ENCODE assay signal across 1 cellular context in genomic region chr20:21096321-21097043, GRCh38.
TF ChIP-seq lines count a peak whose summit lies in the region.

No MANE protein-coding gene starts in this region.

TF ChIP-seq in GM23338, 12 proteins besides CTCF, POLR2A, EP300 and RAD21 (continued from another document):
- TF ChIP-seq, protein P1, sequence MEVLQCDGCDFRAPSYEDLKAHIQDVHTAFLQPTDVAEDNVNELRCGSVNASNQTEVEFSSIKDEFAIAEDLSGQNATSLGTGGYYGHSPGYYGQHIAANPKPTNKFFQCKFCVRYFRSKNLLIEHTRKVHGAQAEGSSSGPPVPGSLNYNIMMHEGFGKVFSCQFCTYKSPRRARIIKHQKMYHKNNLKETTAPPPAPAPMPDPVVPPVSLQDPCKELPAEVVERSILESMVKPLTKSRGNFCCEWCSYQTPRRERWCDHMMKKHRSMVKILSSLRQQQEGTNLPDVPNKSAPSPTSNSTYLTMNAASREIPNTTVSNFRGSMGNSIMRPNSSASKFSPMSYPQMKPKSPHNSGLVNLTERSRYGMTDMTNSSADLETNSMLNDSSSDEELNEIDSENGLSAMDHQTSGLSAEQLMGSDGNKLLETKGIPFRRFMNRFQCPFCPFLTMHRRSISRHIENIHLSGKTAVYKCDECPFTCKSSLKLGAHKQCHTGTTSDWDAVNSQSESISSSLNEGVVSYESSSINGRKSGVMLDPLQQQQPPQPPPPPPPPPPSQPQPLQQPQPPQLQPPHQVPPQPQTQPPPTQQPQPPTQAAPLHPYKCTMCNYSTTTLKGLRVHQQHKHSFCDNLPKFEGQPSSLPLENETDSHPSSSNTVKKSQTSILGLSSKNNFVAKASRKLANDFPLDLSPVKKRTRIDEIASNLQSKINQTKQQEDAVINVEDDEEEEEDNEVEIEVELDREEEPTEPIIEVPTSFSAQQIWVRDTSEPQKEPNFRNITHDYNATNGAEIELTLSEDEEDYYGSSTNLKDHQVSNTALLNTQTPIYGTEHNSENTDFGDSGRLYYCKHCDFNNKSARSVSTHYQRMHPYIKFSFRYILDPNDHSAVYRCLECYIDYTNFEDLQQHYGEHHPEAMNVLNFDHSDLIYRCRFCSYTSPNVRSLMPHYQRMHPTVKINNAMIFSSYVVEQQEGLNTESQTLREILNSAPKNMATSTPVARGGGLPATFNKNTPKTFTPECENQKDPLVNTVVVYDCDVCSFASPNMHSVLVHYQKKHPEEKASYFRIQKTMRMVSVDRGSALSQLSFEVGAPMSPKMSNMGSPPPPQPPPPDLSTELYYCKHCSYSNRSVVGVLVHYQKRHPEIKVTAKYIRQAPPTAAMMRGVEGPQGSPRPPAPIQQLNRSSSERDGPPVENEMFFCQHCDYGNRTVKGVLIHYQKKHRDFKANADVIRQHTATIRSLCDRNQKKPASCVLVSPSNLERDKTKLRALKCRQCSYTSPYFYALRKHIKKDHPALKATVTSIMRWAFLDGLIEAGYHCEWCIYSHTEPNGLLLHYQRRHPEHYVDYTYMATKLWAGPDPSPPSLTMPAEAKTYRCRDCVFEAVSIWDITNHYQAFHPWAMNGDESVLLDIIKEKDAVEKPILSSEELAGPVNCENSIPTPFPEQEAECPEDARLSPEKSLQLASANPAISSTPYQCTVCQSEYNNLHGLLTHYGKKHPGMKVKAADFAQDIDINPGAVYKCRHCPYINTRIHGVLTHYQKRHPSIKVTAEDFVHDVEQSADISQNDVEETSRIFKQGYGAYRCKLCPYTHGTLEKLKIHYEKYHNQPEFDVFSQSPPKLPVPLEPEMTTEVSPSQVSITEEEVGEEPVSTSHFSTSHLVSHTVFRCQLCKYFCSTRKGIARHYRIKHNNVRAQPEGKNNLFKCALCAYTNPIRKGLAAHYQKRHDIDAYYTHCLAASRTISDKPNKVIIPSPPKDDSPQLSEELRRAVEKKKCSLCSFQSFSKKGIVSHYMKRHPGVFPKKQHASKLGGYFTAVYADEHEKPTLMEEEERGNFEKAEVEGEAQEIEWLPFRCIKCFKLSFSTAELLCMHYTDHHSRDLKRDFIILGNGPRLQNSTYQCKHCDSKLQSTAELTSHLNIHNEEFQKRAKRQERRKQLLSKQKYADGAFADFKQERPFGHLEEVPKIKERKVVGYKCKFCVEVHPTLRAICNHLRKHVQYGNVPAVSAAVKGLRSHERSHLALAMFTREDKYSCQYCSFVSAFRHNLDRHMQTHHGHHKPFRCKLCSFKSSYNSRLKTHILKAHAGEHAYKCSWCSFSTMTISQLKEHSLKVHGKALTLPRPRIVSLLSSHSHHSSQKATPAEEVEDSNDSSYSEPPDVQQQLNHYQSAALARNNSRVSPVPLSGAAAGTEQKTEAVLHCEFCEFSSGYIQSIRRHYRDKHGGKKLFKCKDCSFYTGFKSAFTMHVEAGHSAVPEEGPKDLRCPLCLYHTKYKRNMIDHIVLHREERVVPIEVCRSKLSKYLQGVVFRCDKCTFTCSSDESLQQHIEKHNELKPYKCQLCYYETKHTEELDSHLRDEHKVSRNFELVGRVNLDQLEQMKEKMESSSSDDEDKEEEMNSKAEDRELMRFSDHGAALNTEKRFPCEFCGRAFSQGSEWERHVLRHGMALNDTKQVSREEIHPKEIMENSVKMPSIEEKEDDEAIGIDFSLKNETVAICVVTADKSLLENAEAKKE (CRISPR knock-in tag; IDR thresholded peaks at IDR 0.05) = no peak
- TF ChIP-seq EZH2 (IDR thresholded peaks at IDR 0.05; ENCODE audit: low read depth, unreplicated experiment) = no peak
- TF ChIP-seq EZH2phosphoT487 (IDR thresholded peaks at IDR 0.05; ENCODE audit: unreplicated experiment) = no peak
- no peak for TF ChIP-seq ZNF331 (CRISPR knock-in tag; IDR thresholded peaks at IDR 0.05; ENCODE audit: low read depth)
